ENCODE assay signal across 22 cellular contexts in genomic region chr6:137650720-137651119, GRCh38.
"Had no signal": no experiment of that assay in that cellular context is flagged by ENCODE, and none has a peak within 500 bp of the region (broad histone marks: within the 10 kb centered on the region; RNA-seq: fewer than 3 reads in every experiment).

No MANE protein-coding gene starts in this region.

- H3K4me1 ChIP-seq: foreskin keratinocyte, left lung, lower lobe of right lung, neural progenitor cell, parathyroid adenoma, sigmoid colon, thyroid gland had no signal

- ATAC-seq: foreskin keratinocyte; gastroesophageal sphincter; left lung; lower lobe of right lung; mucosa of descending colon; naive thymus-derived CD4-positive, alpha-beta T cell; stimulated activated effector memory CD8-positive, alpha-beta T cell treated with anti-CD3 and anti-CD28 coated beads, Interleukin-12 subunit alpha, Interleukin-12 subunit beta, amount 100 ng/mL, for 72 hours had no signal

- H3K36me3 ChIP-seq: esophagus muscularis mucosa, gastroesophageal sphincter, left lung, lower lobe of right lung, sigmoid colon, stomach, thyroid gland had no signal

- H3K9me3 Mint-ChIP-seq: neural progenitor cell; stimulated activated effector memory CD8-positive, alpha-beta T cell treated with anti-CD3 and anti-CD28 coated beads, Interleukin-12 subunit alpha, Interleukin-12 subunit beta, amount 100 ng/mL, for 72 hours; type B pancreatic cell had no signal

- DNase-seq: central memory CD4-positive, alpha-beta T cell; effector memory CD4-positive, alpha-beta T cell; foreskin keratinocyte; left lung; lower lobe of right lung; mucosa of descending colon; naive thymus-derived CD4-positive, alpha-beta T cell; sigmoid colon; stimulated activated CD4-positive, alpha-beta T cell treated with anti-CD3 and anti-CD28 coated beads, Interleukin-2, amount 100 ng/mL, for 24 hours; stimulated activated CD4-positive, alpha-beta T cell treated with anti-CD3 and anti-CD28 coated beads, Interleukin-4, amount 100 ng/mL, for 24 hours; stimulated activated naive CD4-positive, alpha-beta T cell treated with Interleukin-2 at 50 U/mL for 16 hours; stomach; thyroid gland had no signal

- H3K27me3 Mint-ChIP-seq: progenitor cell of endocrine pancreas, type B pancreatic cell had no signal

- H3K36me3 Mint-ChIP-seq: neural progenitor cell; stimulated activated effector memory CD8-positive, alpha-beta T cell treated with anti-CD3 and anti-CD28 coated beads, Interleukin-12 subunit alpha, Interleukin-12 subunit beta, amount 100 ng/mL, for 72 hours; type B pancreatic cell had no signal

- H3K27ac ChIP-seq: esophagus muscularis mucosa, foreskin keratinocyte, gastroesophageal sphincter, left lung, lower lobe of right lung, neural progenitor cell, parathyroid adenoma, sigmoid colon, stomach, thyroid gland had no signal

- H3K9ac ChIP-seq: neural progenitor cell, parathyroid adenoma had no signal

- H3K4me3 ChIP-seq: esophagus muscularis mucosa, gastroesophageal sphincter, left lung, lower lobe of right lung, mucosa of descending colon, neural progenitor cell, sigmoid colon, stomach, thyroid gland had no signal

- H3K4me2 ChIP-seq: neural progenitor cell had no signal

- H3K27ac Mint-ChIP-seq: dendritic cell treated with granulocyte-macrophage colony-stimulating factor and Interleukin-4, amounts not matched to agents 40 ng/mL and 50 ng/mL, for 4 days; naive thymus-derived CD4-positive, alpha-beta T cell; nephron; neural progenitor cell; stimulated activated effector memory CD8-positive, alpha-beta T cell treated with anti-CD3 and anti-CD28 coated beads, Interleukin-12 subunit alpha, Interleukin-12 subunit beta, amount 100 ng/mL, for 72 hours had no signal

- H3K4me1 Mint-ChIP-seq: nephron, neural progenitor cell had no signal

- H3K79me2 ChIP-seq: parathyroid adenoma had no signal

- H3K27me3 ChIP-seq: esophagus muscularis mucosa, foreskin keratinocyte, gastroesophageal sphincter, left lung, neural progenitor cell, sigmoid colon, stomach, thyroid gland had no signal

- H3K9me3 ChIP-seq: thyroid gland had no signal

- H2AFZ ChIP-seq: neural progenitor cell, parathyroid adenoma had no signal

- H3K4me3 Mint-ChIP-seq: dendritic cell treated with granulocyte-macrophage colony-stimulating factor and Interleukin-4, amounts not matched to agents 40 ng/mL and 50 ng/mL, for 4 days; naive thymus-derived CD4-positive, alpha-beta T cell; nephron; neural progenitor cell; stimulated activated effector memory CD8-positive, alpha-beta T cell treated with anti-CD3 and anti-CD28 coated beads, Interleukin-12 subunit alpha, Interleukin-12 subunit beta, amount 100 ng/mL, for 72 hours had no signal
